ENCODE assay signal across 10 cellular contexts in the genomic region with DNA sequence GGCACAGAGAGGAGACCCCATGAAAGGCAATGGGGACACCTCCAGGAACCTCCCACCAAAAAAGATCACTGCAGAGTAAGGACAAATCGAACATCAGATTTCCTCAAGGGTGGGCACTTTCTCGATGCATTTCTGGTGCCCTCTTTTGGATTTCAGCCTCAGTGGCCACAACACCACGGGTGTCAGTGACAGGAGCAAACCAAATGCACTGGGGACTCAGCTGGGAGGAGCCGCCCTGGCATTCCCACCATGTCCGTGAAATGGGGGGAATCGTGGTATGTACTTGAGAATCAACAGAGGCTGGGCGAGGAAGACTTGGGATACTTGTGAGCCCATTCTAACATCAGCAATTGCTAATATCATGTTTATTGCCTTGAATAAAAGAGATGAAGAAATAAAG. TPM values are rescaled to one million over a fixed set of nuclear protein-coding genes. Genes with fewer than 3 reads are reported as not detected.
DNase-seq lines count a peak whose midpoint lies in the region; ATAC-seq and TF ChIP-seq lines count a peak whose summit lies in the region.
"Had no signal": no experiment of that assay in that cellular context is flagged by ENCODE, and none has a peak within 500 bp of the region (broad histone marks: within the 10 kb centered on the region; RNA-seq: fewer than 3 reads in every experiment).

No MANE protein-coding gene starts in this region.

- no peak overlapping the region for H3K18ac ChIP-seq in H9 (ENCODE audit: insufficient read length, low read depth, low read length)

- H3K79me1 ChIP-seq in H9 (ENCODE audit: insufficient read depth, low read depth, low read length, poor library complexity, severe bottlenecking): no peaks in the 10 kb centered on the region

- H3K27ac Mint-ChIP-seq in CD14-positive monocyte (peak overlapping the region; percentile 92 to 98 (median 97)), H9 (peak overlapping the region in 2 of 3 experiments; percentile 56 to 57; a peak in 3 of 7 replicates), natural killer cell (peak overlapping the region; percentile 95 to 96)
- H3K27ac Mint-ChIP-seq in activated naive CD8-positive, alpha-beta T cell treated with anti-CD3 and anti-CD28 coated beads, Interleukin-2, amount 50 U/mL, for 24 hours: peak overlapping the region; percentile 95

- no peak for ATAC-seq in activated naive CD8-positive, alpha-beta T cell treated with anti-CD3 and anti-CD28 coated beads, Interleukin-2, amount 50 U/mL, for 24 hours
- ATAC-seq in natural killer cell (no peak), GM21529 (IDR thresholded peaks at IDR 0.05; ENCODE audit: unreplicated experiment) (no peak)

- no CpG with 5 or more reads among the region's 7 CpGs for WGBS in H9 (ENCODE audit: extremely low coverage, insufficient read length, low lambda C conversion rate)

- H2AK5ac ChIP-seq in H9 (ENCODE audit: insufficient read length, low read length): no peak overlapping the region

- H4K20me1 ChIP-seq in H9 (ENCODE audit: control insufficient read depth, insufficient read depth, insufficient read length): no peaks in the 10 kb centered on the region

- H3K9me3 ChIP-seq in H9 (ENCODE audit: control insufficient read depth, low read depth, low read length): no peaks in the 10 kb centered on the region

- H3K56ac ChIP-seq in H9 (ENCODE audit: insufficient read length, low read depth, low read length): no peak overlapping the region

- in situ Hi-C loops in KBM-7 (cut with MboI; ENCODE audit: low pct_unique_long_range_greater_than_20kb, low sequenced_read_pairs): no loop called here

- no peak overlapping the region for H3K4me2 ChIP-seq in H9 (ENCODE audit: insufficient read depth, insufficient read length, low read length)

- peaks cover 5 to 14% of the 10 kb centered on the region in 2 donors for H3K36me3 Mint-ChIP-seq in CD14-positive monocyte
- no peaks in the 10 kb centered on the region for H3K36me3 Mint-ChIP-seq in H9 (ENCODE audit: insufficient read depth in 1 of 3, low read depth in 3 of 3)
- H3K36me3 Mint-ChIP-seq in activated naive CD8-positive, alpha-beta T cell treated with anti-CD3 and anti-CD28 coated beads, Interleukin-2, amount 50 U/mL, for 24 hours (ENCODE audit: low read depth): peaks cover 3% of the 10 kb centered on the region
- no peaks in the 10 kb centered on the region for H3K36me3 Mint-ChIP-seq in natural killer cell

- H3K27me3 ChIP-seq in H9 (ENCODE audit: insufficient read depth, low read length): no peaks in the 10 kb centered on the region

- intact Hi-C loops in CD14-positive monocyte (cut with micrococcal nuclease): loop anchor here (5.0 to 10.0 kb wide), 3 partner anchors 35 to 253 kb away; a partner anchor contains a TSS
- intact Hi-C loops in natural killer cell (cut with micrococcal nuclease): loop anchor here (5.0 kb wide), 3 partner anchors 70 to 335 kb away; a partner anchor contains a TSS
- intact Hi-C loops in posterior vena cava (cut with DNase I): no loop called here

- H3K23me2 ChIP-seq in H9 (ENCODE audit: insufficient read length, low read depth, low read length, poor library complexity, severe bottlenecking): no peaks in the 10 kb centered on the region

- no peak overlapping the region for H2BK5ac ChIP-seq in H9 (ENCODE audit: insufficient read length, low read length)

- DNase-seq in CD14-positive monocyte (ENCODE audit: low spot score): no peak
- no peak for DNase-seq in H9
- no peak for DNase-seq in activated naive CD8-positive, alpha-beta T cell treated with anti-CD3 and anti-CD28 coated beads, Interleukin-2, amount 50 U/mL, for 24 hours
- DNase-seq in natural killer cell: no peak
- DNase-seq in germinal center (ENCODE audit: low spot score): no peak
- DNase-seq in KBM-7: no peak
- no peak for DNase-seq in posterior vena cava (ENCODE audit: low spot score)
- DNase-seq: NCI-H1092 treated with DMSO at 0.1 percent for 48 hours; NK-92 treated with Interleukin-12 subunit alpha and Interleukin-12 subunit beta, amount 100 ng/mL, for 24 hours had no signal

- H3K14ac ChIP-seq in H9 (ENCODE audit: insufficient read depth, low read length): no peak overlapping the region

- no peak overlapping the region for H2AFZ ChIP-seq in H9 (ENCODE audit: low read length)

- H3K9me3 Mint-ChIP-seq in CD14-positive monocyte: peaks cover 0 to 23% (median 15%) of the 10 kb centered on the region in 7 donors
- peaks cover 0 to 2% of the 10 kb centered on the region in 2 experiments; a peak in 3 of 5 replicates for H3K9me3 Mint-ChIP-seq in H9
- no peaks in the 10 kb centered on the region for H3K9me3 Mint-ChIP-seq in activated naive CD8-positive, alpha-beta T cell treated with anti-CD3 and anti-CD28 coated beads, Interleukin-2, amount 50 U/mL, for 24 hours
- no peaks in the 10 kb centered on the region for H3K9me3 Mint-ChIP-seq in natural killer cell

- no peak overlapping the region for H2BK20ac ChIP-seq in H9 (ENCODE audit: low read depth, low read length, poor library complexity, severe bottlenecking)

- no peak overlapping the region for H4K8ac ChIP-seq in H9 (replicated peaks; ENCODE audit: insufficient read length, low read depth, low read length)

- 0 out of 2 replicates have a peak, but pooled peaks cover 2% of the 10 kb centered on the region for H3K4me1 ChIP-seq in H9 (ENCODE audit: insufficient read depth, low read length)

- no peak overlapping the region for H3K27ac ChIP-seq in H9 (ENCODE audit: insufficient read length, low read depth, low read length)

- H2BK12ac ChIP-seq in H9 (ENCODE audit: insufficient read length, low read depth, low read length): no peak overlapping the region

- no peak overlapping the region for H3K23ac ChIP-seq in H9 (ENCODE audit: insufficient read length, low read depth, low read length)

- H3T11ph ChIP-seq in H9 (ENCODE audit: low read length): no peak overlapping the region

- no peak overlapping the region for H3K4ac ChIP-seq in H9 (ENCODE audit: low read depth, low read length)

- H3K4me3 Mint-ChIP-seq in CD14-positive monocyte (peak overlapping the region; percentile 27 to 75), H9 (no peak overlapping the region), natural killer cell (peak overlapping the region; percentile 88)
- H3K4me3 Mint-ChIP-seq in activated naive CD8-positive, alpha-beta T cell treated with anti-CD3 and anti-CD28 coated beads, Interleukin-2, amount 50 U/mL, for 24 hours: peak overlapping the region; percentile 58

- no peak overlapping the region for H2BK120ac ChIP-seq in H9 (ENCODE audit: low read depth, low read length, poor library complexity, severe bottlenecking)

- H3K79me2 ChIP-seq in H9 (ENCODE audit: insufficient read depth, low read length): no peaks in the 10 kb centered on the region

- no peak overlapping the region for H2BK15ac ChIP-seq in H9 (ENCODE audit: low read depth, low read length)

- peaks cover 0 to 10% (median 0%) of the 10 kb centered on the region in 3 donors for H3K27me3 Mint-ChIP-seq in CD14-positive monocyte (ENCODE audit: low read depth in 3 of 3)
- H3K27me3 Mint-ChIP-seq in H9 (ENCODE audit: low read depth): peaks cover 1% of the 10 kb centered on the region
- H3K27me3 Mint-ChIP-seq in activated naive CD8-positive, alpha-beta T cell treated with anti-CD3 and anti-CD28 coated beads, Interleukin-2, amount 50 U/mL, for 24 hours: no peaks in the 10 kb centered on the region
- H3K27me3 Mint-ChIP-seq in natural killer cell (ENCODE audit: low read depth in 2 of 2): no peaks in the 10 kb centered on the region

- H4K91ac ChIP-seq in H9 (ENCODE audit: insufficient read length, low read depth, low read length): no peak overlapping the region

- H3K4me1 Mint-ChIP-seq in CD14-positive monocyte: peaks cover 74% of the 10 kb centered on the region
- peaks cover 13 to 16% of the 10 kb centered on the region in 2 experiments for H3K4me1 Mint-ChIP-seq in H9
- peaks cover 79% of the 10 kb centered on the region for H3K4me1 Mint-ChIP-seq in activated naive CD8-positive, alpha-beta T cell treated with anti-CD3 and anti-CD28 coated beads, Interleukin-2, amount 50 U/mL, for 24 hours
- H3K4me1 Mint-ChIP-seq in natural killer cell: peaks cover 60 to 69% of the 10 kb centered on the region in 2 donors

- H3K9ac ChIP-seq in H9 (ENCODE audit: extremely low read depth, insufficient read length, low read length): no peak overlapping the region

- H4K5ac ChIP-seq in H9 (ENCODE audit: insufficient read length, low read depth, low read length): no peak overlapping the region

- TF ChIP-seq CTCF in CD14-positive monocyte (IDR thresholded peaks at IDR 0.05): no peak
- TF ChIP-seq CTCF in H9 (conservative IDR thresholded peaks at IDR 0.05): no peak
- no peak for TF ChIP-seq CTCF in natural killer cell (IDR thresholded peaks at IDR 0.05)

RNA-seq across cellular contexts. Expression of a gene that starts 16.3 kb away (rescaled TPM):
- polyA plus RNA-seq in CD14-positive monocyte: not detected
- not detected in 2 replicates for total RNA-seq in H9 (2021)
- total RNA-seq in natural killer cell: not detected
- not detected for total RNA-seq in posterior vena cava

RNA-seq across cellular contexts. Expression of a gene that starts 36.6 kb away (rescaled TPM):
- polyA plus RNA-seq in CD14-positive monocyte: under 1 TPM in 1 of 2 donors, not detected in 1; 0.17 TPM
- 151 and 152 TPM in 2 replicates for total RNA-seq in H9 (2021)
- 1 to 10 TPM; 3.4 to 6.9 (median 6.7) TPM for total RNA-seq in natural killer cell
- total RNA-seq in posterior vena cava: 1 to 10 TPM; 5.1 to 5.5 TPM

RNA-seq across cellular contexts. Expression of a gene that starts 56.5 kb away (rescaled TPM):
- 1 to 10 TPM; 2.7 to 5.0 TPM for polyA plus RNA-seq in CD14-positive monocyte
- total RNA-seq in H9 (2021): 113 and 123 TPM in 2 replicates
- 100 to 1,000 TPM; 243 to 253 (median 250) TPM for total RNA-seq in natural killer cell
- total RNA-seq in posterior vena cava: 10 to 100 TPM; 78.9 to 88.0 TPM

RNA-seq across cellular contexts. Expression of a gene that starts 57.7 kb away (rescaled TPM):
- 100 to 1,000 TPM; 204 to 312 TPM for polyA plus RNA-seq in CD14-positive monocyte
- total RNA-seq in H9 (2021): 83.7 and 100 TPM in 2 replicates
- 100 to 1,000 TPM; 226 to 270 (median 231) TPM for total RNA-seq in natural killer cell
- 10 to 100 TPM; 67.9 to 89.3 TPM for total RNA-seq in posterior vena cava

Comparison
In these comparisons a context has a peak if more than half of its experiments do, and no peak if none do; other contexts are left out.
1. H3K4me3 Mint-ChIP-seq: peak in CD14-positive monocyte (2 of 2), activated naive CD8-positive, alpha-beta T cell treated with anti-CD3 and anti-CD28 coated beads, Interleukin-2, amount 50 U/mL, for 24 hours (single experiment) and natural killer cell (single experiment); none in H9 (0 of 2).
2. RNA of a gene that starts 36.6 kb away (total RNA-seq): 151 to 152 TPM in H9; 3.4 to 6.9 TPM in natural killer cell and 5.1 to 5.5 TPM in posterior vena cava; every median in the first group is over 10 times any median in the second.
3. intact Hi-C loops: an anchor here in CD14-positive monocyte (5.0 to 10.0 kb wide) and natural killer cell (5.0 kb wide); none called in posterior vena cava.
4. Peak in every context shown above with its lines, with median percentiles within 50 percentile points of each other: H3K27ac Mint-ChIP-seq.